8 cellular contexts compared by ENCODE assay signal in genomic region chr3:126245811-126246727, GRCh38.
DNase-seq lines count a peak whose midpoint lies in the region; ATAC-seq and TF ChIP-seq lines count a peak whose summit lies in the region.

No MANE protein-coding gene starts in this region.

- H3K4me3 ChIP-seq in H7 (ENCODE audit: insufficient read depth, low read depth, low read length) (no peak overlapping the region), OCI-LY3 (ENCODE audit: low read length) (no peak overlapping the region)

- H2AFZ ChIP-seq in OCI-LY3 (ENCODE audit: low read depth, low read length) = no peak overlapping the region

- H3K9me3 ChIP-seq in OCI-LY3 (ENCODE audit: insufficient read depth, low read length) = no peaks in the 10 kb centered on the region

- DNase-seq in AG08396 (ENCODE audit: low spot score) = peak; percentile 47
- DNase-seq in H7 = peak; percentile 71
- peak; percentile 60 for DNase-seq in ecto neural progenitor cell (ENCODE audit: low spot score)
- DNase-seq in mucosa of gallbladder (ENCODE audit: low spot score) = peak; percentile 58
- no peak for DNase-seq in GOT3 (lab: John Stamatoyannopoulos, UW)
- no peak for DNase-seq in activated T-cell treated with anti-CD3 and anti-CD28 coated beads for 4 hours

- H3K36me3 ChIP-seq in H7 (replicated peaks; ENCODE audit: control insufficient read depth, insufficient read depth, low read length) = no peaks in the 10 kb centered on the region
- no peaks in the 10 kb centered on the region for H3K36me3 ChIP-seq in OCI-LY3 (replicated peaks; ENCODE audit: low read depth, low read length)

- no peak overlapping the region for H3K9ac ChIP-seq in OCI-LY3 (ENCODE audit: low read length)

- H3K27me3 ChIP-seq in H7 (ENCODE audit: control insufficient read depth, insufficient read depth, low read length) (no peaks in the 10 kb centered on the region), OCI-LY3 (ENCODE audit: low read depth, low read length) (no peaks in the 10 kb centered on the region)

- TF ChIP-seq CTCF in OCI-LY3 (IDR thresholded peaks at IDR 0.05; ENCODE audit: low read depth, low read length) = peak; percentile 46

- H3K4me1 ChIP-seq in OCI-LY3 (ENCODE audit: low read length) = no peaks in the 10 kb centered on the region

- H4K20me1 ChIP-seq in OCI-LY3 (ENCODE audit: insufficient read depth, low read length) = no peaks in the 10 kb centered on the region

- no peak overlapping the region for H3K4me2 ChIP-seq in OCI-LY3 (ENCODE audit: low read length)

- H3K27ac ChIP-seq in OCI-LY3 (ENCODE audit: low read length) = no peak overlapping the region

- no peaks in the 10 kb centered on the region for H3K79me2 ChIP-seq in OCI-LY3 (ENCODE audit: low read length)

- ATAC-seq in HG03097 (IDR thresholded peaks at IDR 0.05; ENCODE audit: low FRiP score, unreplicated experiment) = no peak

Comparison
In these comparisons a context has a peak if more than half of its experiments do, and no peak if none do; other contexts are left out.
1. DNase-seq: peak in AG08396 (single experiment), H7 (single experiment), ecto neural progenitor cell (single experiment) and mucosa of gallbladder (single experiment); none in GOT3 (single experiment) and activated T-cell treated with anti-CD3 and anti-CD28 coated beads for 4 hours (single experiment).